In the genomic region with DNA sequence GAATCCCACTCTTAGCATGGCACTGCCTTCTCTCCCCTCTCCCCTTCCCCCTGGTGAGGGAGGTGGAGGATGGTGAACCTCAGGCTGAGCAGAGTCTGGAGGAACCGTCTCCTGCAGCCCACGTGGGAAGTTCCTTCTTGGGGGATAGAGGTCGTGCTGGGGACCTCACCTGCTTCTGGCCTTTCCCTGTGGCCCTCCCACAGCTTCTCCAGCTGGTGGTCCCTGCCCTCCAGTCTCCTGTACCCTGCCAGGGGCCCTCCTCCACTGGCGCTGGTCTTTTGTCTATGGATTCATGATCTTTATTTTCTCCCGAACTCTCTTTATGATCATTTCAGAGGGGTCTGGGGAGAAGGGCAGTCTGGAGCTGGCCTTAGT, we compare ENCODE assay signal across 10 cellular contexts. TPM values are rescaled to one million over a fixed set of nuclear protein-coding genes. Genes with fewer than 3 reads are reported as not detected.
A peak's percentile ranks its signal among the peaks of the same experiment; 100 is the strongest.
DNase-seq lines count a peak whose midpoint lies in the region; ATAC-seq and TF ChIP-seq lines count a peak whose summit lies in the region.
"Had no signal": no experiment of that assay in that cellular context is flagged by ENCODE, and none has a peak within 500 bp of the region (broad histone marks: within the 10 kb centered on the region; RNA-seq: fewer than 3 reads in every experiment).

No MANE protein-coding gene starts in this region.

- POLR2A ChIA-PET in WTC11 (lab: Charles Lee): interaction anchor here (1.0 kb wide), 1 partner anchor 220 kb away, joined by 3 read pairs; no protein-coding TSS in a partner anchor

- H3K9me3 ChIP-seq in GM23248 (ENCODE audit: low read depth): no peaks in the 10 kb centered on the region
- no peaks in the 10 kb centered on the region for H3K9me3 ChIP-seq in iPS-15b (ENCODE audit: control insufficient read depth, insufficient read depth, low read length)
- no peaks in the 10 kb centered on the region for H3K9me3 ChIP-seq in right cardiac atrium (ENCODE audit: control insufficient read depth, low read length)

- DNase-seq in GM23248 (no peak), WTC11 (ENCODE audit: low spot score) (no peak), NCI-H526 (lab: John Stamatoyannopoulos, UW) (no peak), posterior vena cava (ENCODE audit: low spot score) (no peak), right cardiac atrium (no peak)
- no peak for DNase-seq in stimulated activated effector memory CD8-positive, alpha-beta T cell treated with anti-CD3 and anti-CD28 coated beads, Interleukin-12 subunit alpha, Interleukin-12 subunit beta, amount 100 ng/mL, for 72 hours (ENCODE audit: low spot score in 2 of 2)
- no peak for DNase-seq in stimulated activated CD4-positive, alpha-beta T cell treated with anti-CD3 and anti-CD28 coated beads, Interleukin-4, amount 100 ng/mL, for 4 hours
- DNase-seq: SHP77 treated with DMSO at 0.1 percent for 48 hours had no signal

- H3F3A ChIP-seq in GM23248 (ENCODE audit: insufficient read depth): no peaks in the 10 kb centered on the region

- no peaks in the 10 kb centered on the region for H3K79me2 ChIP-seq in GM23248 (ENCODE audit: insufficient read depth)

- in situ Hi-C loops in GM23248 (cut with MboI): no loop called here

- peak overlapping the region; percentile 58 for H3K4me3 Mint-ChIP-seq in WTC11
- peak overlapping the region; percentile 39 for H3K4me3 Mint-ChIP-seq in stimulated activated effector memory CD8-positive, alpha-beta T cell treated with anti-CD3 and anti-CD28 coated beads, Interleukin-12 subunit alpha, Interleukin-12 subunit beta, amount 100 ng/mL, for 72 hours

- WGBS in GM23248 (ENCODE audit: low coverage in 1 of 2, low lambda C conversion rate in 2 of 2, missing lambda C conversion rate in 2 of 2), 2 experiments: 33 to 49% methylated on average over 5 of the region's 5 CpGs
- WGBS in right cardiac atrium: 39% methylated on average over 5 of the region's 5 CpGs

- H4K20me1 ChIP-seq in GM23248 (ENCODE audit: insufficient read depth): no peaks in the 10 kb centered on the region

- H3K4me2 ChIP-seq in GM23248 (ENCODE audit: unreplicated experiment): peak overlapping the region; percentile 73

- peaks cover 13% of the 10 kb centered on the region for H3K4me1 Mint-ChIP-seq in WTC11
- H3K4me1 Mint-ChIP-seq in stimulated activated effector memory CD8-positive, alpha-beta T cell treated with anti-CD3 and anti-CD28 coated beads, Interleukin-12 subunit alpha, Interleukin-12 subunit beta, amount 100 ng/mL, for 72 hours: peaks cover 6% of the 10 kb centered on the region

- peaks cover 9% of the 10 kb centered on the region for H3K9me3 Mint-ChIP-seq in WTC11
- no peaks in the 10 kb centered on the region for H3K9me3 Mint-ChIP-seq in stimulated activated effector memory CD8-positive, alpha-beta T cell treated with anti-CD3 and anti-CD28 coated beads, Interleukin-12 subunit alpha, Interleukin-12 subunit beta, amount 100 ng/mL, for 72 hours
- H3K9me3 Mint-ChIP-seq: memory B cell had no signal

- no peaks in the 10 kb centered on the region for H3K9me2 ChIP-seq in GM23248 (ENCODE audit: insufficient read depth)

- peak overlapping the region; percentile 53; the same call in 1 of the 2 replicates for H3K9ac ChIP-seq in GM23248
- H3K9ac ChIP-seq in iPS-15b (ENCODE audit: low read depth, low read length): no peak overlapping the region

- CTCF ChIA-PET in WTC11 (lab: Charles Lee): interaction anchor here (0.6 to 1.9 kb wide), 6 partner anchors 33 to 392 kb away, joined by 3 to 15 read pairs (median 4); no protein-coding TSS in a partner anchor

- H3K27me3 Mint-ChIP-seq in WTC11 (ENCODE audit: low read depth): peaks cover 87% of the 10 kb centered on the region

- H3K36me3 ChIP-seq in GM23248 (ENCODE audit: low read depth) (no peaks in the 10 kb centered on the region), iPS-15b (ENCODE audit: control insufficient read depth, insufficient read depth, low read length) (no peaks in the 10 kb centered on the region)

- no peak for ATAC-seq in WTC11
- no peak for ATAC-seq in stimulated activated effector memory CD8-positive, alpha-beta T cell treated with anti-CD3 and anti-CD28 coated beads, Interleukin-12 subunit alpha, Interleukin-12 subunit beta, amount 100 ng/mL, for 72 hours
- ATAC-seq in right cardiac atrium: no peak

- no peaks in the 10 kb centered on the region for H3K27me3 ChIP-seq in GM23248 (replicated peaks; ENCODE audit: insufficient read depth)
- H3K27me3 ChIP-seq in iPS-15b (ENCODE audit: control insufficient read depth, insufficient read depth, low read length): peaks cover 52% of the 10 kb centered on the region
- no peaks in the 10 kb centered on the region for H3K27me3 ChIP-seq in right cardiac atrium (ENCODE audit: control insufficient read depth, insufficient read depth)

- TF ChIP-seq CTCF in WTC11 (IDR thresholded peaks at IDR 0.05): no peak

- H3K4me1 ChIP-seq in GM23248 (ENCODE audit: insufficient read depth): no peaks in the 10 kb centered on the region
- H3K4me1 ChIP-seq in iPS-15b (ENCODE audit: control insufficient read depth, insufficient read depth, low read length): peaks cover 2% of the 10 kb centered on the region
- no peaks in the 10 kb centered on the region for H3K4me1 ChIP-seq in right cardiac atrium (ENCODE audit: control insufficient read depth, insufficient read depth, low read length)

- H2AFZ ChIP-seq in GM23248: peak overlapping the region; percentile 68; the same call in 1 of the 2 replicates

- H3K4me3 ChIP-seq in GM23248 (peak overlapping the region; percentile 62), iPS-15b (ENCODE audit: low read depth, low read length) (peak overlapping the region; percentile 37), right cardiac atrium (ENCODE audit: low read length) (no peak overlapping the region)

- H3K27ac Mint-ChIP-seq in WTC11: no peak overlapping the region
- no peak overlapping the region for H3K27ac Mint-ChIP-seq in stimulated activated effector memory CD8-positive, alpha-beta T cell treated with anti-CD3 and anti-CD28 coated beads, Interleukin-12 subunit alpha, Interleukin-12 subunit beta, amount 100 ng/mL, for 72 hours
- H3K27ac Mint-ChIP-seq: memory B cell had no signal

- H3K27ac ChIP-seq in GM23248: no peak overlapping the region
- H3K27ac ChIP-seq in right cardiac atrium (ENCODE audit: low read length): no peak overlapping the region

- H3K36me3 Mint-ChIP-seq in WTC11: peaks cover 5% of the 10 kb centered on the region; the same call in 1 of the 2 replicates
- peaks cover 6% of the 10 kb centered on the region for H3K36me3 Mint-ChIP-seq in stimulated activated effector memory CD8-positive, alpha-beta T cell treated with anti-CD3 and anti-CD28 coated beads, Interleukin-12 subunit alpha, Interleukin-12 subunit beta, amount 100 ng/mL, for 72 hours
- H3K36me3 Mint-ChIP-seq: memory B cell had no signal

- intact Hi-C loops in posterior vena cava (cut with DNase I): no loop called here
- intact Hi-C loops in right cardiac atrium (cut with DNase I): no loop called here

TF ChIP-seq in WTC11, 78 proteins besides CTCF, POLR2A, EP300 and RAD21 (continues in another document):
- TF ChIP-seq MYBL2 (CRISPR knock-in tag; IDR thresholded peaks at IDR 0.05) (no peak), CREM (CRISPR knock-in tag; IDR thresholded peaks at IDR 0.05) (no peak), ELF4 (CRISPR knock-in tag; IDR thresholded peaks at IDR 0.05; ENCODE audit: low read depth) (no peak), ZNF317 (CRISPR knock-in tag; IDR thresholded peaks at IDR 0.05; ENCODE audit: borderline replicate concordance, low read depth) (no peak)
- TF ChIP-seq, protein P1, sequence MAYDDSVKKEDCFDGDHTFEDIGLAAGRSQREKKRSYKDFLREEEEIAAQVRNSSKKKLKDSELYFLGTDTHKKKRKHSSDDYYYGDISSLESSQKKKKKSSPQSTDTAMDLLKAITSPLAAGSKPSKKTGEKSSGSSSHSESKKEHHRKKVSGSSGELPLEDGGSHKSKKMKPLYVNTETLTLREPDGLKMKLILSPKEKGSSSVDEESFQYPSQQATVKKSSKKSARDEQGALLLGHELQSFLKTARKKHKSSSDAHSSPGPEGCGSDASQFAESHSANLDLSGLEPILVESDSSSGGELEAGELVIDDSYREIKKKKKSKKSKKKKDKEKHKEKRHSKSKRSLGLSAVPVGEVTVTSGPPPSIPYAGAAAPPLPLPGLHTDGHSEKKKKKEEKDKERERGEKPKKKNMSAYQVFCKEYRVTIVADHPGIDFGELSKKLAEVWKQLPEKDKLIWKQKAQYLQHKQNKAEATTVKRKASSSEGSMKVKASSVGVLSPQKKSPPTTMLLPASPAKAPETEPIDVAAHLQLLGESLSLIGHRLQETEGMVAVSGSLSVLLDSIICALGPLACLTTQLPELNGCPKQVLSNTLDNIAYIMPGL (CRISPR knock-in tag; IDR thresholded peaks at IDR 0.05): no peak
- TF ChIP-seq, protein P2, sequence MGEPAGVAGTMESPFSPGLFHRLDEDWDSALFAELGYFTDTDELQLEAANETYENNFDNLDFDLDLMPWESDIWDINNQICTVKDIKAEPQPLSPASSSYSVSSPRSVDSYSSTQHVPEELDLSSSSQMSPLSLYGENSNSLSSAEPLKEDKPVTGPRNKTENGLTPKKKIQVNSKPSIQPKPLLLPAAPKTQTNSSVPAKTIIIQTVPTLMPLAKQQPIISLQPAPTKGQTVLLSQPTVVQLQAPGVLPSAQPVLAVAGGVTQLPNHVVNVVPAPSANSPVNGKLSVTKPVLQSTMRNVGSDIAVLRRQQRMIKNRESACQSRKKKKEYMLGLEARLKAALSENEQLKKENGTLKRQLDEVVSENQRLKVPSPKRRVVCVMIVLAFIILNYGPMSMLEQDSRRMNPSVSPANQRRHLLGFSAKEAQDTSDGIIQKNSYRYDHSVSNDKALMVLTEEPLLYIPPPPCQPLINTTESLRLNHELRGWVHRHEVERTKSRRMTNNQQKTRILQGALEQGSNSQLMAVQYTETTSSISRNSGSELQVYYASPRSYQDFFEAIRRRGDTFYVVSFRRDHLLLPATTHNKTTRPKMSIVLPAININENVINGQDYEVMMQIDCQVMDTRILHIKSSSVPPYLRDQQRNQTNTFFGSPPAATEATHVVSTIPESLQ (CRISPR knock-in tag; IDR thresholded peaks at IDR 0.05): no peak

RNA-seq across cellular contexts. Expression of a gene that starts 9.0 kb away (rescaled TPM):
- 37.0 and 50.3 TPM in 2 replicates for total RNA-seq in GM23248 (2014; rRNA removed; shearing (Covaris generic))
- 8.1 and 9.6 TPM in 2 replicates for polyA plus RNA-seq in GM23248 (2016; fragmentation: Nextera tagmentation; extraction: Ambion mirVana)
- total RNA-seq in WTC11 (2021): 248 to 279 TPM (median 251 TPM) in 3 replicates
- total RNA-seq in posterior vena cava: 10 to 100 TPM; 60.7 to 62.0 TPM
- 100 to 1,000 TPM; 121 to 179 (median 157) TPM for total RNA-seq in right cardiac atrium
- polyA plus RNA-seq in right cardiac atrium: 131 TPM

RNA-seq across cellular contexts. Expression of a gene that starts 12.3 kb away (rescaled TPM):
- 0.13 and 0.43 TPM in 2 replicates for total RNA-seq in GM23248 (2014; rRNA removed; shearing (Covaris generic))
- polyA plus RNA-seq in GM23248 (2016; fragmentation: Nextera tagmentation; extraction: Ambion mirVana): 0.27 and 0.46 TPM in 2 replicates
- total RNA-seq in WTC11 (2021): 0.55 to 2.2 TPM (median 0.87 TPM) in 3 replicates
- total RNA-seq in posterior vena cava: under 1 TPM; 0.23 to 0.71 TPM
- total RNA-seq in right cardiac atrium: 1 to 10 TPM in 2 of 4 donors, under 1 TPM in 2; 0.46 to 1.9 (median 1.00) TPM
- 0.05 TPM for polyA plus RNA-seq in right cardiac atrium
